In the genomic region with DNA sequence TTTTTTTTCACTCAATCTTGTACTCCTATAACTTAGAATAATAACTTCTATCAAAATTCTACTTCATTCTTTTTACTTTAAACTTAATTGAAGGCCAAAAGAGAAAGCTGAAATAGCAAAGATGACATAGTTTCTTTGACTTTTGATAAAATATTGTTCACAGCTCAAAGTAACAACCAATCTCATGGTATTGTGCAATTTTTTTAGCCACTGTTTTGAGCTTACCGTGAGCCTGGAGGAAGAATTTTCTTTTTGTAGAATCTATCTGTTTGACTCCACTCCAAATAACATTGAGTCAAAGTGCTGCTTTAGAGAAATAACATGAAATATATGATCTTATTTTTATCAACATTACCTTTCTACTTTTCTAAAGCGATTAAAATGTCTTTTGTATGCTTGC, we compare ENCODE assay signal across 26 cellular contexts.
"Had no signal": no experiment of that assay in that cellular context is flagged by ENCODE, and none has a peak within 500 bp of the region (broad histone marks: within the 10 kb centered on the region; RNA-seq: fewer than 3 reads in every experiment).

No MANE protein-coding gene starts in this region.

- H3K4me1 Mint-ChIP-seq: immature natural killer cell; naive B cell; natural killer cell; stimulated activated naive B cell treated with anti-CD40 and anti-IgM and Interleukin-4, amounts not matched to agents 10 μg/mL and 1 μg/mL and 100 μg/mL, for 72 hours had no signal

- H3K36me3 Mint-ChIP-seq: immature natural killer cell; naive B cell; natural killer cell; stimulated activated naive B cell treated with anti-CD40 and anti-IgM and Interleukin-4, amounts not matched to agents 10 μg/mL and 1 μg/mL and 100 μg/mL, for 72 hours had no signal

- ATAC-seq: left colon; left lung; lower lobe of right lung; natural killer cell; sciatic nerve; stimulated activated naive B cell treated with anti-CD40 and anti-IgM and Interleukin-4, amounts not matched to agents 10 μg/mL and 1 μg/mL and 100 μg/mL, for 72 hours; stimulated activated naive CD8-positive, alpha-beta T cell treated with anti-CD3 and anti-CD28 coated beads, Interleukin-15, Interleukin-2, amounts not matched to agents 100 U/mL and 50 U/mL, for 24 hours had no signal

- H3K27me3 Mint-ChIP-seq: naive B cell; progenitor cell of endocrine pancreas; stimulated activated naive B cell treated with anti-CD40 and anti-IgM and Interleukin-4, amounts not matched to agents 10 μg/mL and 1 μg/mL and 100 μg/mL, for 72 hours had no signal

- H3K36me3 ChIP-seq: left lung, lower lobe of right lung, ovary, right atrium auricular region, stomach, thyroid gland, transverse colon, upper lobe of left lung had no signal

- H3K4me3 Mint-ChIP-seq: immature natural killer cell; naive B cell; natural killer cell; stimulated activated naive B cell treated with anti-CD40 and anti-IgM and Interleukin-4, amounts not matched to agents 10 μg/mL and 1 μg/mL and 100 μg/mL, for 72 hours had no signal

- DNase-seq: hypothalamus; immature natural killer cell; kidney; left colon; left lung; lower lobe of right lung; mammary epithelial cell; mesenchymal stem cell; naive B cell; natural killer cell; ovary; stimulated activated CD4-positive, alpha-beta T cell treated with anti-CD3 and anti-CD28 coated beads, Interleukin-12 subunit alpha, Interleukin-12 subunit beta, amount 100 ng/mL, for 4 hours; stimulated activated CD4-positive, alpha-beta T cell treated with anti-CD3 and anti-CD28 coated beads, Interleukin-15, amount 100 ng/mL, for 24 hours; stimulated activated CD4-positive, alpha-beta T cell treated with anti-CD3 and anti-CD28 coated beads, Interleukin-2, amount 100 ng/mL, for 24 hours; stimulated activated CD4-positive, alpha-beta T cell treated with anti-CD3 and anti-CD28 coated beads, Interleukin-4, amount 100 ng/mL, for 1 hour; stimulated activated naive B cell treated with anti-CD40 and anti-IgM and Interleukin-4, amounts not matched to agents 10 μg/mL and 1 μg/mL and 100 μg/mL, for 72 hours; stimulated activated naive CD8-positive, alpha-beta T cell treated with anti-CD3 and anti-CD28 coated beads, Interleukin-15, Interleukin-2, amounts not matched to agents 100 U/mL and 50 U/mL, for 24 hours; stomach; testis; thyroid gland; transverse colon; upper lobe of left lung had no signal

- H3K27ac ChIP-seq: left lung, lower lobe of right lung, ovary, right atrium auricular region, skin epidermis, stomach, testis, thyroid gland, transverse colon, upper lobe of left lung had no signal

- H3K4me1 ChIP-seq: left lung, lower lobe of right lung, right atrium auricular region, stomach, testis, thyroid gland, transverse colon, upper lobe of left lung had no signal

- H3K9me3 ChIP-seq: left lung, lower lobe of right lung, ovary, right atrium auricular region, testis, thyroid gland, transverse colon, upper lobe of left lung had no signal

- H3K4me3 ChIP-seq: left lung, lower lobe of right lung, ovary, right atrium auricular region, skin epidermis, stomach, testis, thyroid gland, transverse colon, upper lobe of left lung had no signal

- H3K27ac Mint-ChIP-seq: immature natural killer cell; naive B cell; natural killer cell; progenitor cell of endocrine pancreas; stimulated activated naive B cell treated with anti-CD40 and anti-IgM and Interleukin-4, amounts not matched to agents 10 μg/mL and 1 μg/mL and 100 μg/mL, for 72 hours had no signal

- H3K27me3 ChIP-seq: left lung, ovary, right atrium auricular region, stomach, testis, thyroid gland, transverse colon, upper lobe of left lung had no signal
